Comparison of ENCODE assay signal across 8 cellular contexts in genomic region chr19:53254451-53255341, GRCh38. TPM values are rescaled to one million over a fixed set of nuclear protein-coding genes. Genes with fewer than 3 reads are reported as not detected.
DNase-seq lines count a peak whose midpoint lies in the region; ATAC-seq, FAIRE-seq and TF ChIP-seq lines count a peak whose summit lies in the region.

Gene ZNF677, minus strand, starts transcription at chr19:53254873. Its CDS starts 3,323 bp downstream, at chr19:53251550.

- H3K9ac ChIP-seq in mucosa of rectum (ENCODE audit: low read depth in 1 of 2, low read length in 2 of 2): peak within 1 kb of the TSS; percentile 47 to 57

- H3K4me3 ChIP-seq in mucosa of rectum (ENCODE audit: low read length in 2 of 2): peak within 1 kb of the TSS; percentile 74 to 82

- ATAC-seq in activated T-cell treated with anti-CD3 and anti-CD28 coated beads, Interleukin-2, amount 50 U/mL, for 4 hours: peak; percentile 100
- peak; percentile 96 for ATAC-seq in esophagus mucosa

- H3K4me1 Mint-ChIP-seq in activated T-cell treated with anti-CD3 and anti-CD28 coated beads, Interleukin-2, amount 50 U/mL, for 4 hours (ENCODE audit: low read depth): peaks cover 8% of the 10 kb centered on the region

- DNase-seq in D721Med (ENCODE audit: insufficient read length, low spot score) (peak; percentile 54), NCI-H526 (lab: John Stamatoyannopoulos, UW) (peak; percentile 79 to 97), NCI-H510A (lab: John Stamatoyannopoulos, UW) (no peak), NCI-H1930 (lab: John Stamatoyannopoulos, UW) (no peak)
- peak; percentile 80 for DNase-seq in activated T-cell treated with anti-CD3 and anti-CD28 coated beads, Interleukin-2, amount 50 U/mL, for 4 hours
- DNase-seq in stimulated activated CD8-positive, alpha-beta memory T cell treated with anti-CD3 and anti-CD28 coated beads, Interleukin-15, amount 100 ng/mL, for 4 hours (ENCODE audit: low read depth in 2 of 2): peak; percentile 65 to 68

- peaks cover 35% of the 10 kb centered on the region for H3K9me3 Mint-ChIP-seq in activated T-cell treated with anti-CD3 and anti-CD28 coated beads, Interleukin-2, amount 50 U/mL, for 4 hours

- no peak for FAIRE-seq in D721Med (lab: Jason Lieb, UNC)

- peak within 1 kb of the TSS; percentile 86 for H3K4me3 Mint-ChIP-seq in activated T-cell treated with anti-CD3 and anti-CD28 coated beads, Interleukin-2, amount 50 U/mL, for 4 hours

- H3K4me1 ChIP-seq in mucosa of rectum (ENCODE audit: control insufficient read depth in 2 of 2, insufficient read depth in 2 of 2, low read length in 2 of 2): peaks cover 0 to 2% of the 10 kb centered on the region in 2 donors

- H3K27me3 Mint-ChIP-seq in activated T-cell treated with anti-CD3 and anti-CD28 coated beads, Interleukin-2, amount 50 U/mL, for 4 hours (ENCODE audit: low read depth): peaks cover 8% of the 10 kb centered on the region

- H3K36me3 Mint-ChIP-seq in activated T-cell treated with anti-CD3 and anti-CD28 coated beads, Interleukin-2, amount 50 U/mL, for 4 hours (ENCODE audit: insufficient read depth): peaks cover 35% of the 10 kb centered on the region

- TF ChIP-seq CTCF in D721Med (IDR thresholded peaks at IDR 0.05; ENCODE audit: insufficient read depth, missing control alignments): no peak

- no peaks in the 10 kb centered on the region for H3K27me3 ChIP-seq in mucosa of rectum (ENCODE audit: control insufficient read depth in 2 of 2, insufficient read depth in 2 of 2, low read length in 2 of 2)

- H3K27ac ChIP-seq in mucosa of rectum (ENCODE audit: low read depth in 2 of 2, low read length in 2 of 2): peak within 1 kb of the TSS; percentile 44 to 52

- H3K9me3 ChIP-seq in mucosa of rectum (ENCODE audit: control insufficient read depth in 2 of 2, low read length in 2 of 2): peaks cover 4 to 8% of the 10 kb centered on the region in 2 donors

- no peaks in the 10 kb centered on the region for H3K36me3 ChIP-seq in mucosa of rectum (ENCODE audit: control insufficient read depth in 2 of 2, insufficient read depth in 2 of 2, low read length in 2 of 2)

RNA-seq across cellular contexts. Expression of gene ZNF677, which starts in this region (rescaled TPM):
- total RNA-seq in activated T-cell treated with anti-CD3 and anti-CD28 coated beads, Interleukin-2, amount 50 U/mL, for 4 hours: 1 to 10 TPM; 2.6 to 5.0 (median 4.6) TPM
- 2.2 TPM for total RNA-seq in esophagus mucosa

Comparison
In these comparisons a context has a peak if more than half of its experiments do, and no peak if none do; other contexts are left out.
1. DNase-seq: peak in D721Med (single experiment), NCI-H526 (2 of 2), activated T-cell treated with anti-CD3 and anti-CD28 coated beads, Interleukin-2, amount 50 U/mL, for 4 hours (single experiment) and stimulated activated CD8-positive, alpha-beta memory T cell treated with anti-CD3 and anti-CD28 coated beads, Interleukin-15, amount 100 ng/mL, for 4 hours (2 of 2); none in NCI-H510A (single experiment) and NCI-H1930 (0 of 2).